In genomic region chr13:73625562-73626339, GRCh38 we compare ENCODE assay signal across 18 cellular contexts.
DNase-seq lines count a peak whose midpoint lies in the region; ATAC-seq and TF ChIP-seq lines count a peak whose summit lies in the region.
"Had no signal": no experiment of that assay in that cellular context is flagged by ENCODE, and none has a peak within 500 bp of the region (broad histone marks: within the 10 kb centered on the region; RNA-seq: fewer than 3 reads in every experiment).

No MANE protein-coding gene starts in this region.

- no peaks in the 10 kb centered on the region for H3K9me3 ChIP-seq in ascending aorta
- H3K9me3 ChIP-seq: esophagus squamous epithelium, thyroid gland had no signal

- peaks cover 32% of the 10 kb centered on the region for H3K4me1 Mint-ChIP-seq in activated T-cell treated with anti-CD3 and anti-CD28 coated beads, Interleukin-2, amount 50 U/mL, for 72 hours (ENCODE audit: low read depth)
- peaks cover 34% of the 10 kb centered on the region for H3K4me1 Mint-ChIP-seq in activated T-cell treated with anti-CD3 and anti-CD28 coated beads, Interleukin-2, amount 50 U/mL, for 24 hours (ENCODE audit: low read depth)
- H3K4me1 Mint-ChIP-seq in activated T-helper 1 cell treated with anti-CD3 and anti-CD28 coated beads, Interleukin-12 subunit alpha, Interleukin-12 subunit beta, Interleukin-2, Interleukin-4 antibody, amounts not matched to agents 30 ng/mL and 10 ng/mL and 1 ng/mL, durations not matched to agents 14 hours and 24 hours and 36 hours (ENCODE audit: low read depth): peaks cover 53% of the 10 kb centered on the region
- H3K4me1 Mint-ChIP-seq in natural killer cell: no peaks in the 10 kb centered on the region
- H3K4me1 Mint-ChIP-seq: mesothelial cell of epicardium had no signal

- peak; percentile 46 to 52 for ATAC-seq in activated T-cell treated with anti-CD3 and anti-CD28 coated beads, Interleukin-2, amount 50 U/mL, for 72 hours (replicated peaks in 1 of 2)
- ATAC-seq in natural killer cell (peak in 2 of 3 donors; percentile 67 to 68), HG03432 (IDR thresholded peaks at IDR 0.05; ENCODE audit: unreplicated experiment) (no peak)

- H3K27ac ChIP-seq in ascending aorta: no peak overlapping the region
- H3K27ac ChIP-seq: C4-2B, esophagus squamous epithelium, thyroid gland had no signal

- H3K27me3 ChIP-seq in ascending aorta: no peaks in the 10 kb centered on the region
- H3K27me3 ChIP-seq: esophagus squamous epithelium, thyroid gland had no signal

- intact Hi-C loops in activated T-helper 1 cell treated with anti-CD3 and anti-CD28 coated beads, Interleukin-12 subunit alpha, Interleukin-12 subunit beta, Interleukin-2, Interleukin-4 antibody, amounts not matched to agents 30 ng/mL and 10 ng/mL and 1 ng/mL, durations not matched to agents 14 hours and 24 hours and 36 hours (cut with micrococcal nuclease): loop anchor here (2.0 kb wide), 1 partner anchor 29 kb away; no protein-coding TSS in a partner anchor
- intact Hi-C loops in natural killer cell (cut with micrococcal nuclease): no loop called here
- intact Hi-C loops in ascending aorta (cut with DNase I): no loop called here

- H3K4me3 ChIP-seq in Jurkat, Clone E6-1 (ENCODE audit: low read length): no peak overlapping the region
- H3K4me3 ChIP-seq in ascending aorta: no peak overlapping the region
- H3K4me3 ChIP-seq: esophagus squamous epithelium, skin epidermis, thyroid gland had no signal

- H3K27ac Mint-ChIP-seq in activated T-cell treated with anti-CD3 and anti-CD28 coated beads, Interleukin-2, amount 50 U/mL, for 72 hours: no peak overlapping the region
- H3K27ac Mint-ChIP-seq in activated T-cell treated with anti-CD3 and anti-CD28 coated beads, Interleukin-2, amount 50 U/mL, for 24 hours: no peak overlapping the region
- no peak overlapping the region for H3K27ac Mint-ChIP-seq in activated T-helper 1 cell treated with anti-CD3 and anti-CD28 coated beads, Interleukin-12 subunit alpha, Interleukin-12 subunit beta, Interleukin-2, Interleukin-4 antibody, amounts not matched to agents 30 ng/mL and 10 ng/mL and 1 ng/mL, durations not matched to agents 14 hours and 24 hours and 36 hours
- H3K27ac Mint-ChIP-seq in natural killer cell: no peak overlapping the region
- H3K27ac Mint-ChIP-seq: mesothelial cell of epicardium had no signal

- no peaks in the 10 kb centered on the region for H3K27me3 Mint-ChIP-seq in activated T-cell treated with anti-CD3 and anti-CD28 coated beads, Interleukin-2, amount 50 U/mL, for 72 hours (ENCODE audit: low read depth)
- H3K27me3 Mint-ChIP-seq in activated T-cell treated with anti-CD3 and anti-CD28 coated beads, Interleukin-2, amount 50 U/mL, for 24 hours: no peaks in the 10 kb centered on the region
- H3K27me3 Mint-ChIP-seq in activated T-helper 1 cell treated with anti-CD3 and anti-CD28 coated beads, Interleukin-12 subunit alpha, Interleukin-12 subunit beta, Interleukin-2, Interleukin-4 antibody, amounts not matched to agents 30 ng/mL and 10 ng/mL and 1 ng/mL, durations not matched to agents 14 hours and 24 hours and 36 hours (ENCODE audit: insufficient read depth): no peaks in the 10 kb centered on the region
- H3K27me3 Mint-ChIP-seq in natural killer cell (ENCODE audit: low read depth in 2 of 2): no peaks in the 10 kb centered on the region

- H3K9me3 Mint-ChIP-seq in activated T-cell treated with anti-CD3 and anti-CD28 coated beads, Interleukin-2, amount 50 U/mL, for 72 hours: no peaks in the 10 kb centered on the region
- no peaks in the 10 kb centered on the region for H3K9me3 Mint-ChIP-seq in activated T-cell treated with anti-CD3 and anti-CD28 coated beads, Interleukin-2, amount 50 U/mL, for 24 hours
- H3K9me3 Mint-ChIP-seq in activated T-helper 1 cell treated with anti-CD3 and anti-CD28 coated beads, Interleukin-12 subunit alpha, Interleukin-12 subunit beta, Interleukin-2, Interleukin-4 antibody, amounts not matched to agents 30 ng/mL and 10 ng/mL and 1 ng/mL, durations not matched to agents 14 hours and 24 hours and 36 hours: peaks cover 4% of the 10 kb centered on the region
- H3K9me3 Mint-ChIP-seq in natural killer cell: no peaks in the 10 kb centered on the region

- peak overlapping the region; percentile 37 to 51 for H3K4me3 Mint-ChIP-seq in activated T-cell treated with anti-CD3 and anti-CD28 coated beads, Interleukin-2, amount 50 U/mL, for 72 hours
- H3K4me3 Mint-ChIP-seq in activated T-cell treated with anti-CD3 and anti-CD28 coated beads, Interleukin-2, amount 50 U/mL, for 24 hours: no peak overlapping the region
- peak overlapping the region; percentile 10 for H3K4me3 Mint-ChIP-seq in activated T-helper 1 cell treated with anti-CD3 and anti-CD28 coated beads, Interleukin-12 subunit alpha, Interleukin-12 subunit beta, Interleukin-2, Interleukin-4 antibody, amounts not matched to agents 30 ng/mL and 10 ng/mL and 1 ng/mL, durations not matched to agents 14 hours and 24 hours and 36 hours
- H3K4me3 Mint-ChIP-seq in natural killer cell: no peak overlapping the region
- H3K4me3 Mint-ChIP-seq: mesothelial cell of epicardium had no signal

- H3K4me1 ChIP-seq in ascending aorta: no peaks in the 10 kb centered on the region
- H3K4me1 ChIP-seq: esophagus squamous epithelium, thyroid gland had no signal

- no peaks in the 10 kb centered on the region for H3K36me3 ChIP-seq in ascending aorta
- H3K36me3 ChIP-seq: esophagus squamous epithelium, thyroid gland had no signal

- DNase-seq in activated T-cell treated with anti-CD3 and anti-CD28 coated beads, Interleukin-2, amount 50 U/mL, for 72 hours: peak; percentile 1 to 2
- no peak for DNase-seq in activated T-cell treated with anti-CD3 and anti-CD28 coated beads, Interleukin-2, amount 50 U/mL, for 24 hours
- DNase-seq in Jurkat, Clone E6-1 (ENCODE audit: low read depth, low spot score): peak; percentile 66
- peak; percentile 28 for DNase-seq in activated T-helper 1 cell treated with anti-CD3 and anti-CD28 coated beads, Interleukin-12 subunit alpha, Interleukin-12 subunit beta, Interleukin-2, Interleukin-4 antibody, amounts not matched to agents 30 ng/mL and 10 ng/mL and 1 ng/mL, durations not matched to agents 14 hours and 24 hours and 36 hours (ENCODE audit: low spot score)
- DNase-seq in natural killer cell: no peak
- no peak for DNase-seq in ascending aorta (ENCODE audit: low spot score in 2 of 2)
- DNase-seq in middle frontal gyrus (ENCODE audit: extremely low spot score, low spot score): no peak
- DNase-seq: amniotic stem cell; effector memory CD4-positive, alpha-beta T cell; esophagus squamous epithelium; H7; NCI-H1105 treated with DMSO at 0.1 percent for 48 hours; NCI-H526; thyroid gland had no signal

- TF ChIP-seq CTCF in natural killer cell (IDR thresholded peaks at IDR 0.05): no peak
- TF ChIP-seq CTCF in ascending aorta (IDR thresholded peaks at IDR 0.05): no peak

- no peaks in the 10 kb centered on the region for H3K36me3 Mint-ChIP-seq in activated T-cell treated with anti-CD3 and anti-CD28 coated beads, Interleukin-2, amount 50 U/mL, for 72 hours (ENCODE audit: insufficient read depth in 2 of 2)
- no peaks in the 10 kb centered on the region for H3K36me3 Mint-ChIP-seq in activated T-cell treated with anti-CD3 and anti-CD28 coated beads, Interleukin-2, amount 50 U/mL, for 24 hours (ENCODE audit: low read depth)
- H3K36me3 Mint-ChIP-seq in activated T-helper 1 cell treated with anti-CD3 and anti-CD28 coated beads, Interleukin-12 subunit alpha, Interleukin-12 subunit beta, Interleukin-2, Interleukin-4 antibody, amounts not matched to agents 30 ng/mL and 10 ng/mL and 1 ng/mL, durations not matched to agents 14 hours and 24 hours and 36 hours (ENCODE audit: low read depth): peaks cover 2% of the 10 kb centered on the region
- H3K36me3 Mint-ChIP-seq in natural killer cell: no peaks in the 10 kb centered on the region
- H3K36me3 Mint-ChIP-seq: mesothelial cell of epicardium had no signal

Comparison
In these comparisons a context has a peak if more than half of its experiments do, and no peak if none do; other contexts are left out.
1. DNase-seq: peak in activated T-cell treated with anti-CD3 and anti-CD28 coated beads, Interleukin-2, amount 50 U/mL, for 72 hours (2 of 2), Jurkat, Clone E6-1 (single experiment) and activated T-helper 1 cell treated with anti-CD3 and anti-CD28 coated beads, Interleukin-12 subunit alpha, Interleukin-12 subunit beta, Interleukin-2, Interleukin-4 antibody, amounts not matched to agents 30 ng/mL and 10 ng/mL and 1 ng/mL, durations not matched to agents 14 hours and 24 hours and 36 hours (single experiment); none in activated T-cell treated with anti-CD3 and anti-CD28 coated beads, Interleukin-2, amount 50 U/mL, for 24 hours (single experiment), natural killer cell (single experiment), ascending aorta (0 of 2) and middle frontal gyrus (single experiment).
2. H3K4me3 Mint-ChIP-seq: peak in activated T-cell treated with anti-CD3 and anti-CD28 coated beads, Interleukin-2, amount 50 U/mL, for 72 hours (2 of 2) and activated T-helper 1 cell treated with anti-CD3 and anti-CD28 coated beads, Interleukin-12 subunit alpha, Interleukin-12 subunit beta, Interleukin-2, Interleukin-4 antibody, amounts not matched to agents 30 ng/mL and 10 ng/mL and 1 ng/mL, durations not matched to agents 14 hours and 24 hours and 36 hours (single experiment); none in activated T-cell treated with anti-CD3 and anti-CD28 coated beads, Interleukin-2, amount 50 U/mL, for 24 hours (single experiment) and natural killer cell (single experiment).